ENCODE assay signal across 17 cellular contexts in the genomic region with DNA sequence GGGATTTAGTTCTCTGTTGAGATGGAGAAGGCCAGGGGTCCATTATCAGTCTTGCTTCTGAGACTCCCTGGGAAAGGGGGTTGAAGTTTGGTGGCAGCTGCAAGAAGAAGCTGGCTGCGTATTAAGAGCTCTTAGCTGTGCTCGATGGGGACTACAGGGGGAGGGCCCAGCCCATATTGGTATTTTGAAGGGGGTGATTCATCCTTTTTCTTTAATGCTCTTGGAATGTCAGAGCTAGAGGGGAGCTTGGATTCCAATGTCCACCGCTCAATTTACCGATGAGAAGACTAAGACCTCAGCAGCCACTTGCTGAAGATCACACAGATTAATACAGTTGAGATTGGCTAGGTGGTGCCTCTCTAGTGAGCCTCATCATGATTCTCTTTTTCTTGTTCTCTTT. TPM values are rescaled to one million over a fixed set of nuclear protein-coding genes. Genes with fewer than 3 reads are reported as not detected.
A peak's percentile ranks its signal among the peaks of the same experiment; 100 is the strongest.
DNase-seq lines count a peak whose midpoint lies in the region; ATAC-seq and TF ChIP-seq lines count a peak whose summit lies in the region.
"Had no signal": no experiment of that assay in that cellular context is flagged by ENCODE, and none has a peak within 500 bp of the region (broad histone marks: within the 10 kb centered on the region; RNA-seq: fewer than 3 reads in every experiment).

No MANE protein-coding gene starts in this region.

- H3K4me1 ChIP-seq in ES-I3 (ENCODE audit: insufficient read depth, low read length) (peaks cover 9% of the 10 kb centered on the region; the same call in 1 of the 2 replicates), lower lobe of right lung (peaks cover 37% of the 10 kb centered on the region)

- no peak for TF ChIP-seq CTCF in lower lobe of right lung (IDR thresholded peaks at IDR 0.05)

- peak; percentile 90 for DNase-seq in ACHN
- peak; percentile 89 for DNase-seq in islet precursor cell
- no peak for DNase-seq in lower lobe of right lung
- DNase-seq in COLO829 (ENCODE audit: low spot score): no peak
- no peak for DNase-seq in COR-L47 (lab: John Stamatoyannopoulos, UW)
- DNase-seq: activated CD4-positive, CD25-positive, alpha-beta regulatory T cell treated with anti-CD3 and anti-CD28 coated beads, Interleukin-2, amount 50 U/mL, for 72 hours; adrenal gland; effector CD8-positive, alpha-beta T cell; head of caudate nucleus; mammary epithelial cell; SHP77; sigmoid colon; transverse colon had no signal

- H3K4me3 ChIP-seq in lower lobe of right lung: no peak overlapping the region
- H3K4me3 ChIP-seq: transverse colon had no signal

- intact Hi-C loops in lower lobe of right lung (cut with DNase I): loop anchor here (10.0 kb wide), 1 partner anchor 116 kb away; no protein-coding TSS in a partner anchor

- no peak overlapping the region for H3K27ac ChIP-seq in lower lobe of right lung
- H3K27ac ChIP-seq: adrenal gland, C4-2B, sigmoid colon, transverse colon had no signal

- H3K9me3 ChIP-seq in ES-I3 (ENCODE audit: control insufficient read depth, insufficient read depth, low read length) (no peaks in the 10 kb centered on the region), lower lobe of right lung (no peaks in the 10 kb centered on the region)
- H3K9me3 ChIP-seq: adrenal gland, sigmoid colon, transverse colon had no signal

- peaks cover 66% of the 10 kb centered on the region for H3K27me3 ChIP-seq in lower lobe of right lung (ENCODE audit: low read depth)

- ATAC-seq in SK-N-SH treated with all-trans-retinoic acid at 6 μM for 48 hours: peak; percentile 3; the same call in 2 of the 3 replicates
- ATAC-seq in lower lobe of right lung: no peak
- ATAC-seq in GM21737 (IDR thresholded peaks at IDR 0.05; ENCODE audit: unreplicated experiment): no peak

- H3K36me3 ChIP-seq in ES-I3 (ENCODE audit: insufficient read depth, low read length) (no peaks in the 10 kb centered on the region), lower lobe of right lung (no peaks in the 10 kb centered on the region)
- H3K36me3 ChIP-seq: adrenal gland, sigmoid colon, transverse colon had no signal

- in situ Hi-C loops in ACHN (cut with HindIII; ENCODE audit: low pct_ligation_motif_present, low pct_unique_long_range_greater_than_20kb, low sequenced_read_pairs): no loop called here

- H3K9ac ChIP-seq in ES-I3 (ENCODE audit: low read depth, low read length): peak overlapping the region; percentile 90; the same call in 1 of the 2 replicates

TF ChIP-seq in SK-N-SH treated with all-trans-retinoic acid at 6 μM for 48 hours, 23 proteins besides CTCF, POLR2A, EP300 and RAD21:
- TF ChIP-seq POU6F1 (CRISPR knock-in tag; IDR thresholded peaks at IDR 0.05; ENCODE audit: borderline replicate concordance, low read depth) (no peak), ZNF565 (CRISPR knock-in tag; conservative IDR thresholded peaks at IDR 0.05; ENCODE audit: low read depth) (no peak)

RNA-seq across cellular contexts. Expression of gene NOG, which starts 5.0 kb away (rescaled TPM):
- total RNA-seq in lower lobe of right lung: 2.2 TPM
- total RNA-seq: transverse colon had no signal

Comparison
In these comparisons a context has a peak if more than half of its experiments do, and no peak if none do; other contexts are left out.
1. DNase-seq: peak in ACHN (single experiment) and islet precursor cell (single experiment); none in lower lobe of right lung (single experiment), COLO829 (single experiment) and COR-L47 (single experiment).